In genomic region chr2:172972005-172972619, GRCh38 we compare ENCODE assay signal across 8 cellular contexts.
DNase-seq lines count a peak whose midpoint lies in the region.

No MANE protein-coding gene starts in this region.

- H3K4me3 Mint-ChIP-seq in activated naive CD4-positive, alpha-beta T cell treated with anti-CD3 and anti-CD28 coated beads for 36 hours, result no peak overlapping the region

- no peaks in the 10 kb centered on the region for H3K27me3 ChIP-seq in NT2/D1 (ENCODE audit: insufficient read depth, insufficient read length)

- H3K9ac ChIP-seq in NT2/D1 (ENCODE audit: insufficient read length, low read depth), result no peak overlapping the region

- H3K36me3 Mint-ChIP-seq in activated naive CD4-positive, alpha-beta T cell treated with anti-CD3 and anti-CD28 coated beads for 36 hours (ENCODE audit: low read depth), result no peaks in the 10 kb centered on the region

- peaks cover 23% of the 10 kb centered on the region for H3K4me1 Mint-ChIP-seq in activated naive CD4-positive, alpha-beta T cell treated with anti-CD3 and anti-CD28 coated beads for 36 hours (ENCODE audit: low read depth)

- H3K4me1 ChIP-seq in NT2/D1 (ENCODE audit: insufficient read depth, insufficient read length), result no peaks in the 10 kb centered on the region

- H3K9me3 ChIP-seq in NT2/D1 (ENCODE audit: insufficient read depth, low read length), result no peaks in the 10 kb centered on the region

- peaks cover 14% of the 10 kb centered on the region for H3K27me3 Mint-ChIP-seq in activated naive CD4-positive, alpha-beta T cell treated with anti-CD3 and anti-CD28 coated beads for 36 hours (ENCODE audit: low read depth)

- intact Hi-C loops in activated naive CD4-positive, alpha-beta T cell treated with anti-CD3 and anti-CD28 coated beads for 36 hours (cut with micrococcal nuclease), result loop anchor here (1.0 to 2.0 kb wide), 2 partner anchors 55 to 238 kb away; no protein-coding TSS in a partner anchor

- no peak overlapping the region for H3K27ac Mint-ChIP-seq in activated naive CD4-positive, alpha-beta T cell treated with anti-CD3 and anti-CD28 coated beads for 36 hours

- H3K4me3 ChIP-seq in NT2/D1 (ENCODE audit: insufficient read length, low read depth), result no peak overlapping the region

- DNase-seq in CMK (ENCODE audit: low read depth) (peak; percentile 20), H4 (ENCODE audit: low spot score) (peak; percentile 28), NT2/D1 (ENCODE audit: low read depth, low spot score) (peak; percentile 33), hepatic stellate cell (ENCODE audit: low spot score) (peak; percentile 47), hippocampal formation (lab: John Stamatoyannopoulos, UW) (no peak), NCI-H1048 (lab: John Stamatoyannopoulos, UW) (no peak)
- DNase-seq in activated naive CD4-positive, alpha-beta T cell treated with anti-CD3 and anti-CD28 coated beads for 36 hours, result peak; percentile 70
- peak; percentile 41 for DNase-seq in stimulated activated CD4-positive, alpha-beta T cell treated with anti-CD3 and anti-CD28 coated beads, Interleukin-4, amount 100 ng/mL, for 1 hour

- H3K9me3 Mint-ChIP-seq in activated naive CD4-positive, alpha-beta T cell treated with anti-CD3 and anti-CD28 coated beads for 36 hours, result no peaks in the 10 kb centered on the region

- CTCF ChIA-PET in activated naive CD4-positive, alpha-beta T cell treated with anti-CD3 and anti-CD28 coated beads for 36 hours (lab: Charles Lee), result interaction anchor here (0.6 to 1.3 kb wide), 6 partner anchors 10 to 1021 kb away, joined by 3 to 8 read pairs (median 3); no protein-coding TSS in a partner anchor

- H3K36me3 ChIP-seq in NT2/D1 (ENCODE audit: insufficient read depth, insufficient read length, low read length), result no peaks in the 10 kb centered on the region

Comparison
In these comparisons a context has a peak if more than half of its experiments do, and no peak if none do; other contexts are left out.
1. DNase-seq: peak in CMK (single experiment), H4 (single experiment), NT2/D1 (single experiment), activated naive CD4-positive, alpha-beta T cell treated with anti-CD3 and anti-CD28 coated beads for 36 hours (single experiment), hepatic stellate cell (single experiment) and stimulated activated CD4-positive, alpha-beta T cell treated with anti-CD3 and anti-CD28 coated beads, Interleukin-4, amount 100 ng/mL, for 1 hour (single experiment); none in hippocampal formation (0 of 2) and NCI-H1048 (single experiment).